22 cellular contexts compared by ENCODE assay signal in the genomic region with DNA sequence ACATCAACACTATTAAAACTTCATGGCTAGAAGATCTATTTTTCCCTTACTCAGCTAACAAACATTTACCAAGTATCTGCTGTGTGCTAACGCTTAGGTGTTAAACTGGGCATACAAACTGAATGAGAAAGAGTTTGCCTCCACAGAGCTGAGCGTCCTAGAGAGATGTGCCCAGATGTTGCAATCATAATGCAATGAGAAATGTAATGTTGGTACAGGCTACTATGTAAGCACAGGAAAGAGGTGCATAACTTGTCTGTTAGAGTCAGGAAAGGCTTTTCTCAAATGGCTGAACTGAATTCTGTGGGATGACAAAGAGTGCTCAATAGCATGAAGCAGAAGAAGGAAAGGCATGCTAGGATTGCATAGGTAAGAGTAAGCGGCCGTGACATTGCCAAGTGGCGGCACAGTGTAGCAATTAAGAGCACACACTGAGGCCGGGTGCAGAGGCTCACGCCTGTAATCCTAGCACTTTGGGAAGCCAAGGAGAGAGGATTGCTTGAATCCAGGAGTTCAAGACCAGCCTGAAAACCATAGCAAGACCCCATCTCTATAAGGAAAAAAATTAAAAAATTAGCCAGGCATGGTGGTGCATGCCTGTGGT.
DNase-seq lines count a peak whose midpoint lies in the region; ATAC-seq, FAIRE-seq and TF ChIP-seq lines count a peak whose summit lies in the region.
"Had no signal": no experiment of that assay in that cellular context is flagged by ENCODE, and none has a peak within 500 bp of the region (broad histone marks: within the 10 kb centered on the region; RNA-seq: fewer than 3 reads in every experiment).

No MANE protein-coding gene starts in this region.

- no peak for TF ChIP-seq CTCF in A549 (IDR thresholded peaks at IDR 0.05)

- peak in 1 of 2 experiments; percentile 13 for DNase-seq in A549 (ENCODE audit: low read depth in 1 of 2, low spot score in 1 of 2)
- DNase-seq in GM23248 = peak; percentile 18
- peak; percentile 10 for DNase-seq in adipocyte (ENCODE audit: low read depth)
- DNase-seq in naive B cell = no peak
- DNase-seq in MV-4-11 (lab: John Stamatoyannopoulos, UW) = no peak
- DNase-seq in kidney glomerular epithelial cell (lab: John Stamatoyannopoulos, UW) = no peak
- DNase-seq: activated naive CD4-positive, alpha-beta T cell treated with anti-CD3 and anti-CD28 coated beads for 36 hours; amygdala; Caco-2; caudate nucleus; dermis blood vessel endothelial cell; glutamatergic neuron; NCI-H1436; NCI-H2107; NCI-H510A; upper lobe of left lung had no signal

- H3K9me2 ChIP-seq in GM23248 (ENCODE audit: insufficient read depth) = 0 out of 2 replicates have a peak, but pooled peaks cover 3% of the 10 kb centered on the region

- POLR2A ChIA-PET in A549 (lab: Yijun Ruan, JAX) = no interaction called here

- H3F3A ChIP-seq in GM23248 (ENCODE audit: insufficient read depth) = no peaks in the 10 kb centered on the region

- TF ChIP-seq POLR2A in A549 (IDR thresholded peaks at IDR 0.05; ENCODE audit: low read length) = no peak

- no peak for TF ChIP-seq EP300 in A549 (IDR thresholded peaks at IDR 0.05)

- TF ChIP-seq RAD21 in A549 (conservative IDR thresholded peaks at IDR 0.05 in 1 of 2, IDR thresholded peaks at IDR 0.05 in 1 of 2) = no peak

- H3K4me1 ChIP-seq in A549 = peaks cover 19% of the 10 kb centered on the region; the same call in 2 of the 3 replicates
- H3K4me1 ChIP-seq in GM23248 (ENCODE audit: insufficient read depth) = peaks cover 7% of the 10 kb centered on the region
- H3K4me1 ChIP-seq in adipocyte (ENCODE audit: control insufficient read depth, insufficient read depth, low read length) = peaks cover 12% of the 10 kb centered on the region

- peaks cover 16 to 23% (median 23%) of the 10 kb centered on the region in 3 donors for H3K4me1 Mint-ChIP-seq in naive B cell

- no peak overlapping the region for H2AFZ ChIP-seq in GM23248

- CTCF ChIA-PET in A549 (lab: Yijun Ruan, JAX) = interaction anchor here (1.0 to 4.3 kb wide), 5 partner anchors 15 to 54 kb away, joined by 3 to 18 read pairs (median 5); no protein-coding TSS in a partner anchor

- no peaks in the 10 kb centered on the region for H3K27me3 ChIP-seq in GM23248 (replicated peaks; ENCODE audit: insufficient read depth)
- H3K27me3 ChIP-seq in adipocyte (replicated peaks; ENCODE audit: control insufficient read depth, insufficient read depth, low read length) = no peaks in the 10 kb centered on the region
- H3K27me3 ChIP-seq: BLaER1 treated with 17β-estradiol and CSF1 and Interleukin-3, amounts not matched to agents 10 nM and 100 nM; upper lobe of left lung had no signal

- H3K9me3 Mint-ChIP-seq in naive B cell = no peaks in the 10 kb centered on the region
- H3K9me3 Mint-ChIP-seq: activated naive CD4-positive, alpha-beta T cell treated with anti-CD3 and anti-CD28 coated beads for 36 hours; T-helper 2 cell treated with Interferon-gamma antibody and Interleukin-4, amounts not matched to agents 5 μg/mL and 100 μg/mL, for 36 hours had no signal

- H3K27ac ChIP-seq in A549 = peak overlapping the region; percentile 2 to 41; a peak in 2 of 6 replicates
- H3K27ac ChIP-seq in GM23248 = no peak overlapping the region
- H3K27ac ChIP-seq: RWPE1, upper lobe of left lung had no signal

- H3K27ac Mint-ChIP-seq in naive B cell = peak overlapping the region in 5 of 6 donors; percentile 20 to 79 (median 66)
- H3K27ac Mint-ChIP-seq: activated naive CD4-positive, alpha-beta T cell treated with anti-CD3 and anti-CD28 coated beads for 36 hours; T-helper 2 cell treated with Interferon-gamma antibody and Interleukin-4, amounts not matched to agents 5 μg/mL and 100 μg/mL, for 36 hours had no signal

- no peak overlapping the region for H3K4me3 Mint-ChIP-seq in naive B cell
- H3K4me3 Mint-ChIP-seq: activated naive CD4-positive, alpha-beta T cell treated with anti-CD3 and anti-CD28 coated beads for 36 hours; T-helper 2 cell treated with Interferon-gamma antibody and Interleukin-4, amounts not matched to agents 5 μg/mL and 100 μg/mL, for 36 hours had no signal

- no peaks in the 10 kb centered on the region for H4K20me1 ChIP-seq in GM23248 (ENCODE audit: insufficient read depth)

- WGBS in A549 (ENCODE audit: missing lambda C conversion rate) = 69% methylated on average over 7 of the region's 7 CpGs
- 87 to 90% methylated on average over 7 of the region's 7 CpGs for WGBS in GM23248 (ENCODE audit: low coverage in 1 of 2, low lambda C conversion rate in 2 of 2, missing lambda C conversion rate in 2 of 2), 2 experiments

- H3K36me3 ChIP-seq in GM23248 (ENCODE audit: low read depth) (no peaks in the 10 kb centered on the region), adipocyte (ENCODE audit: control insufficient read depth, insufficient read depth, low read length, severe bottlenecking) (peaks cover 4% of the 10 kb centered on the region)

- no peaks in the 10 kb centered on the region for H3K27me3 Mint-ChIP-seq in naive B cell

- FAIRE-seq in A549 (lab: Jason Lieb, UNC) = no peak
- FAIRE-seq: endometrium had no signal

- H3K9me3 ChIP-seq in A549 = no peaks in the 10 kb centered on the region
- no peaks in the 10 kb centered on the region for H3K9me3 ChIP-seq in GM23248 (ENCODE audit: low read depth)
- H3K9me3 ChIP-seq in adipocyte (ENCODE audit: control insufficient read depth, low read length) = no peaks in the 10 kb centered on the region
- H3K9me3 ChIP-seq: BLaER1 treated with 17β-estradiol and CSF1 and Interleukin-3, amounts not matched to agents 10 nM and 100 nM; upper lobe of left lung had no signal

- ATAC-seq in A549 (peak; percentile 45 to 84), naive B cell (ENCODE audit: low read depth in 2 of 2) (no peak), HG02678 (IDR thresholded peaks at IDR 0.05; ENCODE audit: unreplicated experiment) (no peak), GM21723 (IDR thresholded peaks at IDR 0.05; ENCODE audit: unreplicated experiment) (no peak)

- in situ Hi-C loops in GM23248 (cut with MboI) = no loop called here

- H3K4me2 ChIP-seq in A549 = peak overlapping the region; percentile 9; the same call in 1 of the 3 replicates
- H3K4me2 ChIP-seq in GM23248 (ENCODE audit: unreplicated experiment) = no peak overlapping the region
- H3K4me2 ChIP-seq: BLaER1 treated with 17β-estradiol and CSF1 and Interleukin-3, amounts not matched to agents 10 nM and 100 nM had no signal

- peaks cover 31 to 33% of the 10 kb centered on the region in 2 donors for H3K36me3 Mint-ChIP-seq in naive B cell

- H3K4me3 ChIP-seq in A549 (no peak overlapping the region), GM23248 (no peak overlapping the region), adipocyte (ENCODE audit: low read length) (no peak overlapping the region)
- H3K4me3 ChIP-seq: BLaER1 treated with 17β-estradiol and CSF1 and Interleukin-3, amounts not matched to agents 10 nM and 100 nM; upper lobe of left lung had no signal

- no peaks in the 10 kb centered on the region for H3K79me2 ChIP-seq in GM23248 (ENCODE audit: insufficient read depth)

- H3K9ac ChIP-seq in GM23248 (no peak overlapping the region), adipocyte (ENCODE audit: low read length) (no peak overlapping the region)
- H3K9ac ChIP-seq: BLaER1 treated with 17β-estradiol and CSF1 and Interleukin-3, amounts not matched to agents 10 nM and 100 nM had no signal

TF ChIP-seq in A549, 52 proteins besides CTCF, POLR2A, EP300 and RAD21:
- TF ChIP-seq RNF2 (IDR thresholded peaks at IDR 0.05; ENCODE audit: borderline replicate concordance, low read depth) (no peak), HOXA7 (CRISPR knock-in tag; IDR thresholded peaks at IDR 0.05) (no peak), CEBPB (IDR thresholded peaks at IDR 0.05) (peak; percentile 33 to 48; a peak in 2 of 4 replicates), MAZ (IDR thresholded peaks at IDR 0.05; ENCODE audit: borderline replicate concordance, low read depth, low read length) (no peak), SREBF2 (IDR thresholded peaks at IDR 0.05) (no peak)
- TF ChIP-seq, protein P1, sequence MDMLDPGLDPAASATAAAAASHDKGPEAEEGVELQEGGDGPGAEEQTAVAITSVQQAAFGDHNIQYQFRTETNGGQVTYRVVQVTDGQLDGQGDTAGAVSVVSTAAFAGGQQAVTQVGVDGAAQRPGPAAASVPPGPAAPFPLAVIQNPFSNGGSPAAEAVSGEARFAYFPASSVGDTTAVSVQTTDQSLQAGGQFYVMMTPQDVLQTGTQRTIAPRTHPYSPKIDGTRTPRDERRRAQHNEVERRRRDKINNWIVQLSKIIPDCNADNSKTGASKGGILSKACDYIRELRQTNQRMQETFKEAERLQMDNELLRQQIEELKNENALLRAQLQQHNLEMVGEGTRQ (IDR thresholded peaks at IDR 0.05) = no peak

Comparison
In these comparisons a context has a peak if more than half of its experiments do, and no peak if none do; other contexts are left out.
1. ATAC-seq: peak in A549 (2 of 2); none in naive B cell (0 of 2), HG02678 (single experiment) and GM21723 (single experiment).
2. DNase-seq: peak in GM23248 (single experiment) and adipocyte (single experiment); none in naive B cell (single experiment), MV-4-11 (single experiment) and kidney glomerular epithelial cell (single experiment).